ENCODE assay signal across 8 cellular contexts in genomic region chr4:54384563-54384962, GRCh38.
DNase-seq lines count a peak whose midpoint lies in the region; ATAC-seq and TF ChIP-seq lines count a peak whose summit lies in the region.

No MANE protein-coding gene starts in this region.

- H3K27ac ChIP-seq in OCI-LY3 (ENCODE audit: low read length) = no peak overlapping the region

- DNase-seq in AG08396 (ENCODE audit: low spot score) (peak; percentile 18), GM20000 (ENCODE audit: low spot score) (no peak), epithelial cell of proximal tubule (ENCODE audit: low read depth) (no peak), progenitor cell of endocrine pancreas (ENCODE audit: low spot score, unreplicated experiment) (no peak), HuH-7 (ENCODE audit: low spot score) (no peak)

- H3K9me3 Mint-ChIP-seq in progenitor cell of endocrine pancreas (ENCODE audit: low read depth) = peaks cover 3% of the 10 kb centered on the region

- H3K9ac ChIP-seq in OCI-LY3 (ENCODE audit: low read length) = no peak overlapping the region

- H3K4me1 Mint-ChIP-seq in progenitor cell of endocrine pancreas (ENCODE audit: low read depth) = no peaks in the 10 kb centered on the region

- no peaks in the 10 kb centered on the region for H3K27me3 ChIP-seq in OCI-LY3 (ENCODE audit: low read depth, low read length)

- TF ChIP-seq CTCF in GM20000 (IDR thresholded peaks at IDR 0.05; ENCODE audit: extremely low read depth, missing control alignments) = peak; percentile 4
- peak; percentile 43 for TF ChIP-seq CTCF in OCI-LY3 (IDR thresholded peaks at IDR 0.05; ENCODE audit: low read depth, low read length)
- TF ChIP-seq CTCF in epithelial cell of proximal tubule (conservative IDR thresholded peaks at IDR 0.05; ENCODE audit: low read depth, low read length) = peak; percentile 59
- peak; percentile 50 for TF ChIP-seq CTCF in progenitor cell of endocrine pancreas (IDR thresholded peaks at IDR 0.05; ENCODE audit: unreplicated experiment)

- H4K20me1 ChIP-seq in OCI-LY3 (ENCODE audit: insufficient read depth, low read length) = no peaks in the 10 kb centered on the region

- H3K4me3 Mint-ChIP-seq in progenitor cell of endocrine pancreas (ENCODE audit: low read depth) = no peak overlapping the region

- no peaks in the 10 kb centered on the region for H3K9me3 ChIP-seq in OCI-LY3 (ENCODE audit: insufficient read depth, low read length)

- no peak overlapping the region for H2AFZ ChIP-seq in OCI-LY3 (ENCODE audit: low read depth, low read length)

- no peaks in the 10 kb centered on the region for H3K27me3 Mint-ChIP-seq in progenitor cell of endocrine pancreas

- H3K79me2 ChIP-seq in OCI-LY3 (ENCODE audit: low read length) = no peaks in the 10 kb centered on the region

- no peaks in the 10 kb centered on the region for H3K36me3 Mint-ChIP-seq in progenitor cell of endocrine pancreas (ENCODE audit: insufficient read depth)

- H3K27ac Mint-ChIP-seq in progenitor cell of endocrine pancreas = no peak overlapping the region

- H3K4me1 ChIP-seq in OCI-LY3 (ENCODE audit: low read length) = no peaks in the 10 kb centered on the region

- no peak for ATAC-seq in HG02852 (IDR thresholded peaks at IDR 0.05; ENCODE audit: unreplicated experiment)
- no peak for ATAC-seq in HG02763 (IDR thresholded peaks at IDR 0.05; ENCODE audit: unreplicated experiment)

- H3K4me2 ChIP-seq in OCI-LY3 (ENCODE audit: low read length) = no peak overlapping the region

- H3K4me3 ChIP-seq in OCI-LY3 (ENCODE audit: low read length) (no peak overlapping the region), epithelial cell of proximal tubule (ENCODE audit: low read depth, low read length) (no peak overlapping the region)

- H3K36me3 ChIP-seq in OCI-LY3 (replicated peaks; ENCODE audit: low read depth, low read length) = no peaks in the 10 kb centered on the region

Comparison
In these comparisons a context has a peak if more than half of its experiments do, and no peak if none do; other contexts are left out.
1. CTCF ChIP-seq: peak in every context shown above with its lines; median percentile 59 in epithelial cell of proximal tubule; 50 in progenitor cell of endocrine pancreas; 43 in OCI-LY3; 4 in GM20000.